16 cellular contexts compared by ENCODE assay signal in the genomic region with DNA sequence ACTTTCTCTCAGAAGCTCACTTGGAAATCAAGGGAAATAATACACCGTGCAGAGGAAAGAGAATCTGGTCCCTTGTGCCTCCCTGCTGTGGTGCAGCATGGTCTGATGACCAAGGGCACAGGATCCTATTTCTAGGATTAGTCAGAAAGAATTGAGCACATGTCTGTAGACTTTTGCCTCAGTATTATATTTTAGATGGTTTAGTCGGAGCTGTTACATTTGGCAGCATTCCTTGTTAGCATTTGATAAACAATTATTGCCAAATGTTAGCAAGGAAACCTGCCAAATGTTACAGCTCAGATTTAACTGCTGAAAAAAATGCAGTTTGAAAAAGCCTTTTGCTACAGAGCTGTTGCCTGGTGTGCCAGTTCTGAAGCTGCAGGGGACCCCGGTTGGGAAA.
DNase-seq lines count a peak whose midpoint lies in the region; ATAC-seq, FAIRE-seq and TF ChIP-seq lines count a peak whose summit lies in the region.
"Had no signal": no experiment of that assay in that cellular context is flagged by ENCODE, and none has a peak within 500 bp of the region (broad histone marks: within the 10 kb centered on the region; RNA-seq: fewer than 3 reads in every experiment).

No MANE protein-coding gene starts in this region.

- POLR2A ChIA-PET in HepG2 (lab: Yijun Ruan, JAX) = no interaction called here

- no peaks in the 10 kb centered on the region for H4K20me1 ChIP-seq in HepG2 (ENCODE audit: insufficient read depth, low read length)
- H4K20me1 ChIP-seq: BLaER1 treated with 17β-estradiol and CSF1 and Interleukin-3, amounts not matched to agents 10 nM and 100 nM had no signal

- no peak overlapping the region for H3K4me3 Mint-ChIP-seq in stimulated activated naive CD8-positive, alpha-beta T cell treated with anti-CD3 and anti-CD28 coated beads, Interleukin-15, amount 100 ng/mL, for 72 hours
- H3K4me3 Mint-ChIP-seq: IgD-negative memory B cell had no signal

- WGBS in right lobe of liver (ENCODE audit: insufficient coverage, low coverage, low lambda C conversion rate, missing lambda C conversion rate) = 9% methylated on average over 2 of the region's 3 CpGs
- 4% methylated on average over 3 of the region's 3 CpGs for WGBS in HepG2 (ENCODE audit: low lambda C conversion rate)

- H3K9me3 ChIP-seq in right lobe of liver (no peaks in the 10 kb centered on the region), HepG2 (ENCODE audit: low read length) (peaks cover 20% of the 10 kb centered on the region)
- H3K9me3 ChIP-seq: testis had no signal

- H3K79me2 ChIP-seq in HepG2 (ENCODE audit: insufficient read depth, low read length) = no peaks in the 10 kb centered on the region

- peak; percentile 34 to 94 (median 48) for ATAC-seq in right lobe of liver
- no peak for ATAC-seq in HepG2
- ATAC-seq in HG03097 (IDR thresholded peaks at IDR 0.05; ENCODE audit: low FRiP score, unreplicated experiment) = no peak
- no peak for ATAC-seq in stimulated activated naive CD8-positive, alpha-beta T cell treated with anti-CD3 and anti-CD28 coated beads, Interleukin-15, amount 100 ng/mL, for 72 hours

- H3K27ac Mint-ChIP-seq in stimulated activated naive CD8-positive, alpha-beta T cell treated with anti-CD3 and anti-CD28 coated beads, Interleukin-15, amount 100 ng/mL, for 72 hours = no peak overlapping the region

- no peak for TF ChIP-seq RAD21 in HepG2 (CRISPR knock-in tag; IDR thresholded peaks at IDR 0.05)

- intact Hi-C loops in right lobe of liver (cut with DNase I) (no loop called here), HepG2 (cut with micrococcal nuclease; ENCODE audit: unreplicated experiment) (no loop called here)

- CTCF ChIA-PET in HepG2 (lab: Yijun Ruan, JAX; ENCODE audit: low intra/inter-chr PET ratio, low total read pairs) = no interaction called here

- H3K27ac ChIP-seq in right lobe of liver = no peak overlapping the region
- H3K27ac ChIP-seq in HepG2 (ENCODE audit: extremely low read length, insufficient read depth, low read length) = no peak overlapping the region
- H3K27ac ChIP-seq: adrenal gland; BLaER1 treated with 17β-estradiol and CSF1 and Interleukin-3, amounts not matched to agents 10 nM and 100 nM; testis had no signal

- in situ Hi-C loops in HepG2 (cut with HindIII; ENCODE audit: extremely low pct_ligation_motif_present, low pct_unique_long_range_greater_than_20kb) = no loop called here

- DNase-seq in right lobe of liver (no peak), HepG2 (ENCODE audit: low spot score) (no peak), RPMI7951 (ENCODE audit: low read depth) (peak; percentile 40), fibroblast of villous mesenchyme (ENCODE audit: low read depth) (peak; percentile 85), SKM-1 treated with dmso at 0.1 percent for 144 hours (lab: John Stamatoyannopoulos, UW; ENCODE audit: unreplicated experiment) (no peak), urothelium cell line (ENCODE audit: low spot score) (no peak)
- DNase-seq in stimulated activated naive CD8-positive, alpha-beta T cell treated with anti-CD3 and anti-CD28 coated beads, Interleukin-15, amount 100 ng/mL, for 72 hours = no peak
- DNase-seq: adrenal gland, NCI-H2107, retina, testis had no signal

- H3K36me3 ChIP-seq in right lobe of liver (no peaks in the 10 kb centered on the region), HepG2 (replicated peaks in 1 of 2; ENCODE audit: control insufficient read depth in 1 of 2, insufficient read depth in 2 of 2, low read length in 2 of 2) (no peaks in the 10 kb centered on the region)
- H3K36me3 ChIP-seq: adrenal gland; BLaER1 treated with 17β-estradiol and CSF1 and Interleukin-3, amounts not matched to agents 10 nM and 100 nM had no signal

- no peaks in the 10 kb centered on the region for H3K27me3 ChIP-seq in right lobe of liver
- H3K27me3 ChIP-seq in HepG2 (ENCODE audit: control insufficient read depth in 1 of 2, insufficient read depth in 2 of 2, low read length in 2 of 2) = no peaks in the 10 kb centered on the region
- H3K27me3 ChIP-seq: adrenal gland; BLaER1 treated with 17β-estradiol and CSF1 and Interleukin-3, amounts not matched to agents 10 nM and 100 nM; testis had no signal

- no peaks in the 10 kb centered on the region for H3K4me1 ChIP-seq in right lobe of liver
- H3K4me1 ChIP-seq in HepG2 (ENCODE audit: insufficient read depth, low read length) = no peaks in the 10 kb centered on the region
- H3K4me1 ChIP-seq: adrenal gland; BLaER1 treated with 17β-estradiol and CSF1 and Interleukin-3, amounts not matched to agents 10 nM and 100 nM; testis had no signal

- H3K4me2 ChIP-seq in HepG2 (ENCODE audit: low read depth, low read length) = no peak overlapping the region
- H3K4me2 ChIP-seq: BLaER1 treated with 17β-estradiol and CSF1 and Interleukin-3, amounts not matched to agents 10 nM and 100 nM had no signal

- no peak overlapping the region for H2AFZ ChIP-seq in HepG2 (ENCODE audit: low read length)

- H3K4me1 Mint-ChIP-seq in stimulated activated naive CD8-positive, alpha-beta T cell treated with anti-CD3 and anti-CD28 coated beads, Interleukin-15, amount 100 ng/mL, for 72 hours = no peaks in the 10 kb centered on the region
- H3K4me1 Mint-ChIP-seq: IgD-negative memory B cell had no signal

- no peak for TF ChIP-seq EP300 in HepG2 (IDR thresholded peaks at IDR 0.05; ENCODE audit: low read depth in 2 of 2, low read length in 2 of 2)
- TF ChIP-seq EP300 in HepG2 (CRISPR knock-in tag; IDR thresholded peaks at IDR 0.05; ENCODE audit: borderline replicate concordance) = no peak

- peaks cover 16 to 18% of the 10 kb centered on the region in 2 donors for H3K9me3 Mint-ChIP-seq in stimulated activated naive CD8-positive, alpha-beta T cell treated with anti-CD3 and anti-CD28 coated beads, Interleukin-15, amount 100 ng/mL, for 72 hours

- no peak for TF ChIP-seq POLR2A in right lobe of liver (IDR thresholded peaks at IDR 0.05)
- TF ChIP-seq POLR2A in HepG2 (IDR thresholded peaks at IDR 0.05; ENCODE audit: insufficient read depth in 1 of 2, low read depth in 2 of 2, low read length in 2 of 2) = no peak

- H3K4me3 ChIP-seq in right lobe of liver = no peak overlapping the region
- no peak overlapping the region for H3K4me3 ChIP-seq in HepG2 (replicated peaks in 1 of 3; ENCODE audit: insufficient read depth in 1 of 3, low read depth in 2 of 3, low read length in 3 of 3)
- H3K4me3 ChIP-seq in fibroblast of villous mesenchyme (ENCODE audit: low read depth, low read length) = no peak overlapping the region
- H3K4me3 ChIP-seq: adrenal gland; BLaER1 treated with 17β-estradiol and CSF1 and Interleukin-3, amounts not matched to agents 10 nM and 100 nM; testis had no signal

- no peak overlapping the region for H3K9ac ChIP-seq in HepG2 (ENCODE audit: insufficient read depth, low read depth, low read length)
- H3K9ac ChIP-seq: BLaER1 treated with 17β-estradiol and CSF1 and Interleukin-3, amounts not matched to agents 10 nM and 100 nM had no signal

- no peaks in the 10 kb centered on the region for H3K27me3 Mint-ChIP-seq in stimulated activated naive CD8-positive, alpha-beta T cell treated with anti-CD3 and anti-CD28 coated beads, Interleukin-15, amount 100 ng/mL, for 72 hours
- H3K27me3 Mint-ChIP-seq: IgD-negative memory B cell had no signal

- no TSS peak for BruUV-seq in HepG2 (replicated peaks; lab: Mats Ljungman, UMichigan)

- no peak for FAIRE-seq in HepG2 (lab: Jason Lieb, UNC)
- FAIRE-seq in urothelium cell line (lab: Jason Lieb, UNC) = no peak
- FAIRE-seq: RCC 7860, TTC549 had no signal

- no peak for TF ChIP-seq CTCF in right lobe of liver (IDR thresholded peaks at IDR 0.05)
- no peak for TF ChIP-seq CTCF in HepG2 (CRISPR knock-in tag; IDR thresholded peaks at IDR 0.05)
- TF ChIP-seq CTCF in fibroblast of villous mesenchyme (IDR thresholded peaks at IDR 0.05; ENCODE audit: insufficient read depth, low read depth, low read length) = no peak

TF ChIP-seq in HepG2, 621 proteins besides CTCF, POLR2A, EP300 and RAD21:
- TF ChIP-seq HOXA9 (CRISPR knock-in tag; IDR thresholded peaks at IDR 0.05; ENCODE audit: borderline replicate concordance) (no peak), HDAC1 (CRISPR knock-in tag; IDR thresholded peaks at IDR 0.05) (no peak), ZNF703 (CRISPR knock-in tag; IDR thresholded peaks at IDR 0.05; ENCODE audit: borderline replicate concordance) (no peak), ONECUT2 (CRISPR knock-in tag; IDR thresholded peaks at IDR 0.05) (no peak)

Comparison
In these comparisons a context has a peak if more than half of its experiments do, and no peak if none do; other contexts are left out.
1. ATAC-seq: peak in right lobe of liver (4 of 4); none in HepG2 (single experiment), HG03097 (single experiment) and stimulated activated naive CD8-positive, alpha-beta T cell treated with anti-CD3 and anti-CD28 coated beads, Interleukin-15, amount 100 ng/mL, for 72 hours (single experiment).
2. DNase-seq: peak in RPMI7951 (single experiment) and fibroblast of villous mesenchyme (single experiment); none in right lobe of liver (0 of 3), HepG2 (single experiment), SKM-1 treated with dmso at 0.1 percent for 144 hours (single experiment), urothelium cell line (single experiment) and stimulated activated naive CD8-positive, alpha-beta T cell treated with anti-CD3 and anti-CD28 coated beads, Interleukin-15, amount 100 ng/mL, for 72 hours (0 of 2).